ENCODE assay signal across 2 cellular contexts in the genomic region with DNA sequence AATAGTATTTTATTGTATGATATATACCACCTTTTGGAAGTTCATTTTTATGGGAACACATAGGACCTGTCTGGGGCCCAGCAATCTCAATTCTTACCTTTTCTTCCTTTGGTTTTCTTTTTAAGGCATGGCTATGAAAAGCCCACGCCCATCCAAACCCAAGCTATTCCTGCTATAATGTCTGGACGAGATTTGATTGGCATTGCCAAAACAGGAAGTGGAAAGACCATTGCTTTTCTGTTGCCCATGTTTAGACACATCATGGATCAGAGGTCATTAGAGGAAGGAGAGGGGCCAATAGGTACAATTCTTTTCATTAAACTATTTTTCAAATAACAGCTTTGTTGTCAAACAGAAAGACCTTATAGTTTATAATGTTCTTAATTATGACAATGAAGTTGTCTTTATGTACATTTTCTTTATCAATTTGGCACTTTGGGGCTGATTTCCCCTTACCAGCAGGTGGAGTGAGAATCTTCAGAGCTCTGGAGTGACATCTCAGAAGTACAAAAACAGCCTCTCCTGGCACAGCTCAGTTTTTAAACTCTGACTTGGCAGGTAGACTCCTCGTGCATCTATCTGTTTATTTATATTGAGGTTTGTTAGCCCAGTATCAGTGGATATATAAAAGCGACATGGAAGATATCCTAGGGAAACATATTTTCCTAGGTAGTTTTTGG.
A peak's percentile ranks its signal among the peaks of the same experiment; 100 is the strongest.
TF ChIP-seq lines count a peak whose summit lies in the region.

No MANE protein-coding gene starts in this region.

TF ChIP-seq in IMR-90, 13 proteins besides CTCF, POLR2A, EP300 and RAD21:
- TF ChIP-seq FOS (IDR thresholded peaks at IDR 0.05; ENCODE audit: low read depth, low read length) (no peak), CHD1 (IDR thresholded peaks at IDR 0.05; ENCODE audit: low read depth, low read length) (no peak), RCOR1 (IDR thresholded peaks at IDR 0.05; ENCODE audit: insufficient replicate concordance, low read length) (no peak), MXI1 (IDR thresholded peaks at IDR 0.05; ENCODE audit: borderline replicate concordance, low read depth, low read length) (no peak), RFX5 (IDR thresholded peaks at IDR 0.05; ENCODE audit: low read depth, low read length) (no peak), MAZ (IDR thresholded peaks at IDR 0.05; ENCODE audit: borderline replicate concordance, low read depth, low read length) (no peak), CEBPB (IDR thresholded peaks at IDR 0.05; ENCODE audit: low read depth, low read length) (no peak), MAFK (IDR thresholded peaks at IDR 0.05; ENCODE audit: low read depth, low read length) (no peak)
- TF ChIP-seq, protein P1, sequence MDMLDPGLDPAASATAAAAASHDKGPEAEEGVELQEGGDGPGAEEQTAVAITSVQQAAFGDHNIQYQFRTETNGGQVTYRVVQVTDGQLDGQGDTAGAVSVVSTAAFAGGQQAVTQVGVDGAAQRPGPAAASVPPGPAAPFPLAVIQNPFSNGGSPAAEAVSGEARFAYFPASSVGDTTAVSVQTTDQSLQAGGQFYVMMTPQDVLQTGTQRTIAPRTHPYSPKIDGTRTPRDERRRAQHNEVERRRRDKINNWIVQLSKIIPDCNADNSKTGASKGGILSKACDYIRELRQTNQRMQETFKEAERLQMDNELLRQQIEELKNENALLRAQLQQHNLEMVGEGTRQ (IDR thresholded peaks at IDR 0.05; ENCODE audit: low read depth, low read length), result no peak

TF ChIP-seq in K562, 482 proteins besides CTCF, POLR2A, EP300 and RAD21:
- TF ChIP-seq SPI1 (IDR thresholded peaks at IDR 0.05; ENCODE audit: borderline replicate concordance, low read depth, low read length), result peak; percentile 76; the same call in 1 of the 2 replicates
- TF ChIP-seq ETV6 (IDR thresholded peaks at IDR 0.05; ENCODE audit: borderline replicate concordance in 1 of 2, low read depth in 2 of 2, low read length in 1 of 2), result no peak
- TF ChIP-seq ETV6 (CRISPR knock-in tag; IDR thresholded peaks at IDR 0.05; ENCODE audit: borderline replicate concordance), result no peak
